Comparison of ENCODE assay signal across 30 cellular contexts in genomic region chr14:95896628-95897027, GRCh38. TPM values are rescaled to one million over a fixed set of nuclear protein-coding genes. Genes with fewer than 3 reads are reported as not detected.
"Had no signal": no experiment of that assay in that cellular context is flagged by ENCODE, and none has a peak within 500 bp of the region (broad histone marks: within the 10 kb centered on the region; RNA-seq: fewer than 3 reads in every experiment).

No MANE protein-coding gene starts in this region.

- DNase-seq: activated B cell treated with CpG ODN at 0.5 μM for 24 hours; activated CD4-positive, alpha-beta T cell treated with anti-CD3 and anti-CD28 coated beads for 1 hour; activated CD4-positive, alpha-beta T cell treated with anti-CD3 and anti-CD28 coated beads, Interleukin-2, amount 10 ng/mL, durations not matched to agents 24 days and 14 days; activated CD4-positive, alpha-beta T cell treated with anti-CD3 and anti-CD28 coated beads, Interleukin-2, amount 50 U/mL, for 48 hours; activated CD8-positive, alpha-beta memory T cell treated with anti-CD3 and anti-CD28 coated beads, Interleukin-2, amount 10 ng/mL, durations not matched to agents 7 days and 5 days; activated effector memory CD4-positive, alpha-beta T cell treated with anti-CD3 and anti-CD28 coated beads, Interleukin-2, amount 50 U/mL, for 16 hours; activated naive CD4-positive, alpha-beta T cell treated with Interleukin-2 at 50 U/mL for 16 hours; activated naive CD8-positive, alpha-beta T cell treated with anti-CD3 and anti-CD28 coated beads, Interleukin-2, amount 50 U/mL, for 24 hours; activated T-cell treated with anti-CD3 and anti-CD28 coated beads, Interleukin-2, amount 50 U/mL, for 4 hours; amniotic stem cell; body of pancreas; Karpas-422; MM.1S; NCI-H1105 treated with DMSO at 0.1 percent for 48 hours; NCI-H1436 treated with DMSO at 0.1 percent for 48 hours; NCI-H187; NCI-H2081; NCI-H510A treated with DMSO at 0.1 percent for 48 hours; NCI-H69; NK-92 treated with Interleukin-12 subunit alpha and Interleukin-12 subunit beta, amount 100 ng/mL, for 24 hours; PC-3; SHP77; SW 1271 had no signal

- H3K4me1 Mint-ChIP-seq: activated CD4-positive, alpha-beta T cell treated with anti-CD3 and anti-CD28 coated beads, Interleukin-2, amount 10 ng/mL, durations not matched to agents 24 days and 14 days; activated CD8-positive, alpha-beta memory T cell treated with anti-CD3 and anti-CD28 coated beads, Interleukin-2, amount 10 ng/mL, durations not matched to agents 7 days and 5 days; activated naive CD8-positive, alpha-beta T cell treated with anti-CD3 and anti-CD28 coated beads, Interleukin-2, amount 50 U/mL, for 24 hours had no signal

- H3K27ac ChIP-seq: ascending aorta, body of pancreas, SJSA1 had no signal

- H3K27me3 ChIP-seq: ascending aorta had no signal

- H3K9me3 ChIP-seq: ascending aorta, body of pancreas, SJSA1 had no signal

- H3K27ac Mint-ChIP-seq: activated B cell treated with CpG ODN at 0.5 μM for 24 hours; activated CD4-positive, alpha-beta T cell treated with anti-CD3 and anti-CD28 coated beads, Interleukin-2, amount 10 ng/mL, durations not matched to agents 24 days and 14 days; activated CD8-positive, alpha-beta memory T cell treated with anti-CD3 and anti-CD28 coated beads, Interleukin-2, amount 10 ng/mL, durations not matched to agents 7 days and 5 days; activated naive CD4-positive, alpha-beta T cell treated with anti-CD3 and anti-CD28 coated beads, Interleukin-2, amount 50 U/mL, for 72 hours; activated naive CD8-positive, alpha-beta T cell treated with anti-CD3 and anti-CD28 coated beads, Interleukin-2, amount 50 U/mL, for 24 hours; T-helper 2 cell treated with Interferon-gamma antibody and Interleukin-4, amounts not matched to agents 5 μg/mL and 100 μg/mL, for 36 hours had no signal

- H3K36me3 ChIP-seq: ascending aorta, SJSA1 had no signal

- H3K9me3 Mint-ChIP-seq: activated B cell treated with CpG ODN at 0.5 μM for 24 hours; activated CD4-positive, alpha-beta T cell treated with anti-CD3 and anti-CD28 coated beads, Interleukin-2, amount 10 ng/mL, durations not matched to agents 24 days and 14 days; activated naive CD4-positive, alpha-beta T cell treated with anti-CD3 and anti-CD28 coated beads, Interleukin-2, amount 50 U/mL, for 72 hours; activated naive CD8-positive, alpha-beta T cell treated with anti-CD3 and anti-CD28 coated beads, Interleukin-2, amount 50 U/mL, for 24 hours; activated T-cell treated with anti-CD3 and anti-CD28 coated beads, Interleukin-2, amount 50 U/mL, for 4 hours; T-helper 2 cell treated with Interferon-gamma antibody and Interleukin-4, amounts not matched to agents 5 μg/mL and 100 μg/mL, for 36 hours had no signal

- H3K4me1 ChIP-seq: ascending aorta, body of pancreas, SJSA1 had no signal

- H3K4me3 ChIP-seq: ascending aorta, body of pancreas, SJSA1 had no signal

- ATAC-seq: activated CD8-positive, alpha-beta memory T cell treated with anti-CD3 and anti-CD28 coated beads, Interleukin-2, amount 10 ng/mL, durations not matched to agents 7 days and 5 days; activated naive CD4-positive, alpha-beta T cell treated with anti-CD3 and anti-CD28 coated beads, Interleukin-2, amount 50 U/mL, for 72 hours; activated naive CD8-positive, alpha-beta T cell treated with anti-CD3 and anti-CD28 coated beads, Interleukin-2, amount 50 U/mL, for 24 hours; activated T-cell treated with anti-CD3 and anti-CD28 coated beads, Interleukin-2, amount 50 U/mL, for 4 hours; body of pancreas; PC-3; SK-N-SH treated with all-trans-retinoic acid at 6 μM for 48 hours had no signal

- H3K4me3 Mint-ChIP-seq: activated B cell treated with CpG ODN at 0.5 μM for 24 hours; activated CD4-positive, alpha-beta T cell treated with anti-CD3 and anti-CD28 coated beads, Interleukin-2, amount 10 ng/mL, durations not matched to agents 24 days and 14 days; activated CD8-positive, alpha-beta memory T cell treated with anti-CD3 and anti-CD28 coated beads, Interleukin-2, amount 10 ng/mL, durations not matched to agents 7 days and 5 days; activated naive CD8-positive, alpha-beta T cell treated with anti-CD3 and anti-CD28 coated beads, Interleukin-2, amount 50 U/mL, for 24 hours; activated T-cell treated with anti-CD3 and anti-CD28 coated beads, Interleukin-2, amount 50 U/mL, for 4 hours; T-helper 2 cell treated with Interferon-gamma antibody and Interleukin-4, amounts not matched to agents 5 μg/mL and 100 μg/mL, for 36 hours had no signal

- H3K36me3 Mint-ChIP-seq: activated CD8-positive, alpha-beta memory T cell treated with anti-CD3 and anti-CD28 coated beads, Interleukin-2, amount 10 ng/mL, durations not matched to agents 7 days and 5 days; activated naive CD4-positive, alpha-beta T cell treated with anti-CD3 and anti-CD28 coated beads, Interleukin-2, amount 50 U/mL, for 72 hours had no signal

RNA-seq across cellular contexts. Expression of gene TUNAR, which starts 20.0 kb away (rescaled TPM):
- total RNA-seq: activated CD4-positive, alpha-beta T cell treated with anti-CD3 and anti-CD28 coated beads, Interleukin-2, amount 10 ng/mL, durations not matched to agents 24 days and 14 days; activated CD8-positive, alpha-beta memory T cell treated with anti-CD3 and anti-CD28 coated beads, Interleukin-2, amount 10 ng/mL, durations not matched to agents 7 days and 5 days; activated naive CD4-positive, alpha-beta T cell treated with anti-CD3 and anti-CD28 coated beads, Interleukin-2, amount 50 U/mL, for 72 hours; activated T-cell treated with anti-CD3 and anti-CD28 coated beads, Interleukin-2, amount 50 U/mL, for 4 hours; ascending aorta; bronchial epithelial cell; PC-3; SJSA1; T-helper 1 cell treated with Interleukin-12 subunit alpha and Interleukin-12 subunit beta and Interleukin-4 antibody, amounts not matched to agents 30 ng/mL and 1 ng/mL, for 36 hours had no signal
